In genomic region chr15:88844749-88845386, GRCh38 we compare ENCODE assay signal across 30 cellular contexts. TPM values are rescaled to one million over a fixed set of nuclear protein-coding genes. Genes with fewer than 3 reads are reported as not detected.
"Had no signal": no experiment of that assay in that cellular context is flagged by ENCODE, and none has a peak within 500 bp of the region (broad histone marks: within the 10 kb centered on the region; RNA-seq: fewer than 3 reads in every experiment).

No MANE protein-coding gene starts in this region.

- H3K36me3 Mint-ChIP-seq: activated CD8-positive, alpha-beta memory T cell treated with anti-CD3 and anti-CD28 coated beads, Interleukin-2, amount 10 ng/mL, durations not matched to agents 7 days and 5 days; activated naive CD8-positive, alpha-beta T cell treated with anti-CD3 and anti-CD28 coated beads, Interleukin-2, amount 10 ng/mL, durations not matched to agents 7 days and 5 days; immature natural killer cell had no signal

- H3K4me1 ChIP-seq: esophagus muscularis mucosa, foreskin keratinocyte, heart left ventricle, pancreas, prostate gland, tibial nerve had no signal

- H3K9me3 ChIP-seq: esophagus muscularis mucosa, heart left ventricle, pancreas, prostate gland, tibial nerve had no signal

- H3K27ac Mint-ChIP-seq: activated CD4-positive, alpha-beta memory T cell treated with anti-CD3 and anti-CD28 coated beads, Interleukin-2, amount 10 ng/mL, durations not matched to agents 7 days and 5 days; activated CD4-positive, alpha-beta T cell treated with anti-CD3 and anti-CD28 coated beads, Interleukin-2, amount 10 ng/mL, durations not matched to agents 7 days and 5 days; activated CD8-positive, alpha-beta memory T cell treated with anti-CD3 and anti-CD28 coated beads, Interleukin-2, amount 10 ng/mL, durations not matched to agents 7 days and 5 days; activated naive CD8-positive, alpha-beta T cell treated with anti-CD3 and anti-CD28 coated beads, Interleukin-2, amount 10 ng/mL, durations not matched to agents 7 days and 5 days; T-helper 1 cell treated with Interleukin-12 subunit alpha and Interleukin-12 subunit beta and Interleukin-4 antibody, amounts not matched to agents 30 μg/mL and 1 μg/mL, for 36 hours had no signal

- H3K27me3 ChIP-seq: pancreas, tibial nerve had no signal

- H3K9me3 Mint-ChIP-seq: activated CD4-positive, alpha-beta memory T cell treated with anti-CD3 and anti-CD28 coated beads, Interleukin-2, amount 10 ng/mL, durations not matched to agents 7 days and 5 days; activated CD4-positive, alpha-beta T cell treated with anti-CD3 and anti-CD28 coated beads, Interleukin-2, amount 10 ng/mL, durations not matched to agents 7 days and 5 days; activated naive CD8-positive, alpha-beta T cell treated with anti-CD3 and anti-CD28 coated beads, Interleukin-2, amount 10 ng/mL, durations not matched to agents 7 days and 5 days; immature natural killer cell; neural crest cell; T-helper 1 cell treated with Interleukin-12 subunit alpha and Interleukin-12 subunit beta and Interleukin-4 antibody, amounts not matched to agents 30 μg/mL and 1 μg/mL, for 36 hours had no signal

- H3K4me3 Mint-ChIP-seq: activated CD4-positive, alpha-beta memory T cell treated with anti-CD3 and anti-CD28 coated beads, Interleukin-2, amount 10 ng/mL, durations not matched to agents 7 days and 5 days; activated CD4-positive, alpha-beta T cell treated with anti-CD3 and anti-CD28 coated beads, Interleukin-2, amount 10 ng/mL, durations not matched to agents 7 days and 5 days; activated CD8-positive, alpha-beta memory T cell treated with anti-CD3 and anti-CD28 coated beads, Interleukin-2, amount 10 ng/mL, durations not matched to agents 7 days and 5 days; activated naive CD8-positive, alpha-beta T cell treated with anti-CD3 and anti-CD28 coated beads, Interleukin-2, amount 10 ng/mL, durations not matched to agents 7 days and 5 days; immature natural killer cell; neural crest cell; T-helper 1 cell treated with Interleukin-12 subunit alpha and Interleukin-12 subunit beta and Interleukin-4 antibody, amounts not matched to agents 30 μg/mL and 1 μg/mL, for 36 hours had no signal

- H3K27me3 Mint-ChIP-seq: activated CD4-positive, alpha-beta memory T cell treated with anti-CD3 and anti-CD28 coated beads, Interleukin-2, amount 10 ng/mL, durations not matched to agents 7 days and 5 days; activated CD4-positive, alpha-beta T cell treated with anti-CD3 and anti-CD28 coated beads, Interleukin-2, amount 10 ng/mL, durations not matched to agents 7 days and 5 days; activated CD8-positive, alpha-beta memory T cell treated with anti-CD3 and anti-CD28 coated beads, Interleukin-2, amount 10 ng/mL, durations not matched to agents 7 days and 5 days; activated naive CD8-positive, alpha-beta T cell treated with anti-CD3 and anti-CD28 coated beads, Interleukin-2, amount 10 ng/mL, durations not matched to agents 7 days and 5 days had no signal

- H3K4me3 ChIP-seq: esophagus muscularis mucosa, heart left ventricle, pancreas, prostate gland, skin epidermis, tibial nerve had no signal

- ATAC-seq: activated CD8-positive, alpha-beta memory T cell treated with anti-CD3 and anti-CD28 coated beads, Interleukin-2, amount 10 ng/mL, durations not matched to agents 7 days and 5 days; foreskin keratinocyte; heart left ventricle; left colon; pancreas; sciatic nerve had no signal

- H3K36me3 ChIP-seq: esophagus muscularis mucosa, heart left ventricle, pancreas, prostate gland, tibial nerve, WERI-Rb-1 had no signal

- DNase-seq: activated CD4-positive, alpha-beta memory T cell treated with anti-CD3 and anti-CD28 coated beads, Interleukin-2, amount 10 ng/mL, durations not matched to agents 7 days and 5 days; activated CD4-positive, alpha-beta T cell treated with anti-CD3 and anti-CD28 coated beads, Interleukin-2, amount 10 ng/mL, durations not matched to agents 7 days and 5 days; activated CD8-positive, alpha-beta memory T cell treated with anti-CD3 and anti-CD28 coated beads, Interleukin-2, amount 10 ng/mL, durations not matched to agents 7 days and 5 days; activated gamma-delta T cell treated with Interleukin-2 at 50 U/mL for 16 hours; activated naive CD8-positive, alpha-beta T cell treated with anti-CD3 and anti-CD28 coated beads, Interleukin-2, amount 10 ng/mL, durations not matched to agents 7 days and 5 days; amniotic stem cell; central memory CD4-positive, alpha-beta T cell; foreskin keratinocyte; heart left ventricle; hypothalamus; immature natural killer cell; kidney; left colon; mammary epithelial cell; nucleus accumbens; pancreas; retina; stimulated activated CD4-positive, alpha-beta T cell treated with anti-CD3 and anti-CD28 coated beads, Interleukin-12 subunit alpha, Interleukin-12 subunit beta, amount 100 ng/mL, for 4 hours; stimulated activated CD4-positive, alpha-beta T cell treated with anti-CD3 and anti-CD28 coated beads, Interleukin-4, amount 100 ng/mL, for 1 hour; SW 1271; T1000; WERI-Rb-1 had no signal

- H3K4me1 Mint-ChIP-seq: immature natural killer cell, neural crest cell had no signal

- H3K27ac ChIP-seq: esophagus muscularis mucosa, foreskin keratinocyte, heart left ventricle, pancreas, prostate gland, skin epidermis, tibial nerve, WERI-Rb-1 had no signal

RNA-seq across cellular contexts. Expression of gene ACAN, which starts 41.6 kb away (rescaled TPM):
- total RNA-seq: activated CD4-positive, alpha-beta memory T cell treated with anti-CD3 and anti-CD28 coated beads, Interleukin-2, amount 10 ng/mL, durations not matched to agents 7 days and 5 days; activated CD4-positive, alpha-beta T cell treated with anti-CD3 and anti-CD28 coated beads, Interleukin-2, amount 10 ng/mL, durations not matched to agents 7 days and 5 days; activated CD8-positive, alpha-beta memory T cell treated with anti-CD3 and anti-CD28 coated beads, Interleukin-2, amount 10 ng/mL, durations not matched to agents 7 days and 5 days; activated naive CD8-positive, alpha-beta T cell treated with anti-CD3 and anti-CD28 coated beads, Interleukin-2, amount 10 ng/mL, durations not matched to agents 7 days and 5 days; endothelial cell of umbilical vein; foreskin keratinocyte had no signal
